Comparison of ENCODE assay signal across 17 cellular contexts in genomic region chr2:239959059-239959971, GRCh38.
A peak's percentile ranks its signal among the peaks of the same experiment; 100 is the strongest.
DNase-seq lines count a peak whose midpoint lies in the region; ATAC-seq and TF ChIP-seq lines count a peak whose summit lies in the region.
"Had no signal": no experiment of that assay in that cellular context is flagged by ENCODE, and none has a peak within 500 bp of the region (broad histone marks: within the 10 kb centered on the region; RNA-seq: fewer than 3 reads in every experiment).

No MANE protein-coding gene starts in this region.

- H2BK15ac ChIP-seq in H9 (ENCODE audit: low read depth, low read length), result no peak overlapping the region

- no peak overlapping the region for H4K91ac ChIP-seq in H9 (ENCODE audit: insufficient read length, low read depth, low read length)

- no peak overlapping the region for H2BK120ac ChIP-seq in H9 (ENCODE audit: low read depth, low read length, poor library complexity, severe bottlenecking)

- H4K5ac ChIP-seq in H9 (ENCODE audit: insufficient read length, low read depth, low read length), result no peak overlapping the region

- H3K4me3 Mint-ChIP-seq in H9, result no peak overlapping the region
- H3K4me3 Mint-ChIP-seq in natural killer cell treated with Interleukin-12 subunit alpha and Interleukin-12 subunit beta and Interleukin-15 and Interleukin-18, amount 100 ng/mL, for 72 hours, result no peak overlapping the region
- H3K4me3 Mint-ChIP-seq: B cell had no signal

- no peaks in the 10 kb centered on the region for H3K23me2 ChIP-seq in H9 (ENCODE audit: insufficient read length, low read depth, low read length, poor library complexity, severe bottlenecking)

- no peak overlapping the region for H2AK5ac ChIP-seq in H9 (ENCODE audit: insufficient read length, low read length)

- no peak overlapping the region for H2BK20ac ChIP-seq in H9 (ENCODE audit: low read depth, low read length, poor library complexity, severe bottlenecking)

- H3K4me3 ChIP-seq in muscle layer of colon (ENCODE audit: low read depth in 1 of 2, low read length in 2 of 2), result no peak overlapping the region
- H3K4me3 ChIP-seq: hepatocyte, lung had no signal

- DNase-seq in AG08396 (ENCODE audit: low spot score), result peak; percentile 41
- no peak for DNase-seq in H9
- peak; percentile 16 for DNase-seq in dedifferentiated amniotic fluid mesenchymal stem cell (ENCODE audit: extremely low spot score)
- DNase-seq in stimulated activated naive CD8-positive, alpha-beta T cell treated with anti-CD3 and anti-CD28 coated beads, Interleukin-15, Interleukin-2, amounts not matched to agents 100 U/mL and 50 U/mL, for 24 hours, result no peak
- DNase-seq in dermis blood vessel endothelial cell, result no peak
- no peak for DNase-seq in natural killer cell treated with Interleukin-12 subunit alpha and Interleukin-12 subunit beta and Interleukin-15 and Interleukin-18, amount 100 ng/mL, for 72 hours (ENCODE audit: low spot score)
- no peak for DNase-seq in activated gamma-delta T cell treated with Interleukin-2 at 50 U/mL for 16 hours
- DNase-seq: NCI-H1048; NCI-H510A treated with DMSO at 0.1 percent for 48 hours; RPMI8226; stimulated activated CD4-positive, alpha-beta T cell treated with anti-CD3 and anti-CD28 coated beads, Interleukin-2, amount 100 ng/mL, for 24 hours; T1000 had no signal

- no peaks in the 10 kb centered on the region for H3K27me3 ChIP-seq in H9 (ENCODE audit: insufficient read depth, low read length)
- no peaks in the 10 kb centered on the region for H3K27me3 ChIP-seq in muscle layer of colon (ENCODE audit: control insufficient read depth in 1 of 2, insufficient read depth in 2 of 2, low read length in 2 of 2)
- H3K27me3 ChIP-seq: hepatocyte had no signal

- H4K8ac ChIP-seq in H9 (replicated peaks; ENCODE audit: insufficient read length, low read depth, low read length), result no peak overlapping the region

- no peak overlapping the region for H3K14ac ChIP-seq in H9 (ENCODE audit: insufficient read depth, low read length)

- H3K56ac ChIP-seq in H9 (ENCODE audit: insufficient read length, low read depth, low read length), result no peak overlapping the region

- no peak for ATAC-seq in stimulated activated naive CD8-positive, alpha-beta T cell treated with anti-CD3 and anti-CD28 coated beads, Interleukin-15, Interleukin-2, amounts not matched to agents 100 U/mL and 50 U/mL, for 24 hours
- ATAC-seq in natural killer cell treated with Interleukin-12 subunit alpha and Interleukin-12 subunit beta and Interleukin-15 and Interleukin-18, amount 100 ng/mL, for 72 hours, result no peak

- no peak overlapping the region for H3K27ac ChIP-seq in H9 (ENCODE audit: insufficient read length, low read depth, low read length)
- peak overlapping the region; percentile 31 for H3K27ac ChIP-seq in muscle layer of colon (ENCODE audit: low read depth, low read length)
- H3K27ac ChIP-seq: hepatocyte, parathyroid adenoma had no signal

- H3K36me3 ChIP-seq in muscle layer of colon (ENCODE audit: insufficient read depth, low read length), result peaks cover 28% of the 10 kb centered on the region

- peak overlapping the region in 2 of 3 experiments; percentile 14 to 59; a peak in 4 of 7 replicates for H3K27ac Mint-ChIP-seq in H9
- H3K27ac Mint-ChIP-seq in natural killer cell treated with Interleukin-12 subunit alpha and Interleukin-12 subunit beta and Interleukin-15 and Interleukin-18, amount 100 ng/mL, for 72 hours, result no peak overlapping the region
- H3K27ac Mint-ChIP-seq: B cell had no signal

- no CpG with 5 or more reads among the region's 17 CpGs for WGBS in H9 (ENCODE audit: extremely low coverage, insufficient read length, low lambda C conversion rate)

- no peak overlapping the region for H2AFZ ChIP-seq in H9 (ENCODE audit: low read length)
- H2AFZ ChIP-seq: hepatocyte, parathyroid adenoma had no signal

- H2BK5ac ChIP-seq in H9 (ENCODE audit: insufficient read length, low read length), result no peak overlapping the region

- H4K20me1 ChIP-seq in H9 (ENCODE audit: control insufficient read depth, insufficient read depth, insufficient read length), result no peaks in the 10 kb centered on the region

- H3K4me1 ChIP-seq in H9 (ENCODE audit: insufficient read depth, low read length) (no peaks in the 10 kb centered on the region), muscle layer of colon (ENCODE audit: insufficient read depth, low read length) (peaks cover 29% of the 10 kb centered on the region)
- H3K4me1 ChIP-seq: parathyroid adenoma had no signal

- H3K18ac ChIP-seq in H9 (ENCODE audit: insufficient read length, low read depth, low read length), result no peak overlapping the region

- TF ChIP-seq CTCF in H9 (conservative IDR thresholded peaks at IDR 0.05), result no peak

- H3K9ac ChIP-seq in H9 (ENCODE audit: extremely low read depth, insufficient read length, low read length) (no peak overlapping the region), muscle layer of colon (ENCODE audit: low read length) (no peak overlapping the region)
- H3K9ac ChIP-seq: parathyroid adenoma had no signal

- peaks cover 28 to 35% (median 32%) of the 10 kb centered on the region in 3 experiments for H3K36me3 Mint-ChIP-seq in H9 (ENCODE audit: insufficient read depth in 1 of 3, low read depth in 3 of 3)
- no peaks in the 10 kb centered on the region for H3K36me3 Mint-ChIP-seq in natural killer cell treated with Interleukin-12 subunit alpha and Interleukin-12 subunit beta and Interleukin-15 and Interleukin-18, amount 100 ng/mL, for 72 hours

- no peak overlapping the region for H3K4me2 ChIP-seq in H9 (ENCODE audit: insufficient read depth, insufficient read length, low read length)
- H3K4me2 ChIP-seq: hepatocyte had no signal

- no peak overlapping the region for H2BK12ac ChIP-seq in H9 (ENCODE audit: insufficient read length, low read depth, low read length)

- H3K23ac ChIP-seq in H9 (ENCODE audit: insufficient read length, low read depth, low read length), result no peak overlapping the region

- H3K27me3 Mint-ChIP-seq in H9 (ENCODE audit: low read depth), result no peaks in the 10 kb centered on the region; the same call in none of the 2 replicates
- H3K27me3 Mint-ChIP-seq in natural killer cell treated with Interleukin-12 subunit alpha and Interleukin-12 subunit beta and Interleukin-15 and Interleukin-18, amount 100 ng/mL, for 72 hours, result no peaks in the 10 kb centered on the region
- H3K27me3 Mint-ChIP-seq: B cell had no signal

- peaks cover 4% of the 10 kb centered on the region in 2 experiments; a peak in 2 of 4 replicates for H3K4me1 Mint-ChIP-seq in H9
- H3K4me1 Mint-ChIP-seq in natural killer cell treated with Interleukin-12 subunit alpha and Interleukin-12 subunit beta and Interleukin-15 and Interleukin-18, amount 100 ng/mL, for 72 hours (ENCODE audit: low read depth in 2 of 2), result peaks cover 0 to 4% of the 10 kb centered on the region in 2 donors
- H3K4me1 Mint-ChIP-seq: B cell had no signal

- no peaks in the 10 kb centered on the region for H3K79me2 ChIP-seq in H9 (ENCODE audit: insufficient read depth, low read length)
- H3K79me2 ChIP-seq: hepatocyte had no signal

- no peaks in the 10 kb centered on the region; a peak in 1 of 5 replicates for H3K9me3 Mint-ChIP-seq in H9
- H3K9me3 Mint-ChIP-seq in natural killer cell treated with Interleukin-12 subunit alpha and Interleukin-12 subunit beta and Interleukin-15 and Interleukin-18, amount 100 ng/mL, for 72 hours, result no peaks in the 10 kb centered on the region

- H3K4ac ChIP-seq in H9 (ENCODE audit: low read depth, low read length), result no peak overlapping the region

- no peaks in the 10 kb centered on the region for H3K79me1 ChIP-seq in H9 (ENCODE audit: insufficient read depth, low read depth, low read length, poor library complexity, severe bottlenecking)

- H3T11ph ChIP-seq in H9 (ENCODE audit: low read length), result no peak overlapping the region

- H3K9me3 ChIP-seq in H9 (ENCODE audit: control insufficient read depth, low read depth, low read length) (no peaks in the 10 kb centered on the region), muscle layer of colon (ENCODE audit: low read length) (no peaks in the 10 kb centered on the region)

Comparison
In these comparisons a context has a peak if more than half of its experiments do, and no peak if none do; other contexts are left out.
1. DNase-seq: peak in AG08396 (single experiment) and dedifferentiated amniotic fluid mesenchymal stem cell (single experiment); none in H9 (single experiment), stimulated activated naive CD8-positive, alpha-beta T cell treated with anti-CD3 and anti-CD28 coated beads, Interleukin-15, Interleukin-2, amounts not matched to agents 100 U/mL and 50 U/mL, for 24 hours (single experiment), dermis blood vessel endothelial cell (single experiment), natural killer cell treated with Interleukin-12 subunit alpha and Interleukin-12 subunit beta and Interleukin-15 and Interleukin-18, amount 100 ng/mL, for 72 hours (single experiment) and activated gamma-delta T cell treated with Interleukin-2 at 50 U/mL for 16 hours (single experiment).
2. H3K27ac Mint-ChIP-seq: peak in H9 (2 of 3); none in natural killer cell treated with Interleukin-12 subunit alpha and Interleukin-12 subunit beta and Interleukin-15 and Interleukin-18, amount 100 ng/mL, for 72 hours (0 of 2).